ENCODE assay signal across 7 cellular contexts in genomic region chr9:105608685-105609598, GRCh38. TPM values are rescaled to one million over a fixed set of nuclear protein-coding genes. Genes with fewer than 3 reads are reported as not detected.
DNase-seq lines count a peak whose midpoint lies in the region; ATAC-seq and TF ChIP-seq lines count a peak whose summit lies in the region.

No MANE protein-coding gene starts in this region.

- H3K4me1 ChIP-seq in KMS-11 (ENCODE audit: low read depth, poor library complexity, severe bottlenecking): no peaks in the 10 kb centered on the region
- no peaks in the 10 kb centered on the region for H3K4me1 ChIP-seq in PC-3 (ENCODE audit: insufficient read depth, low read length)
- H3K4me1 ChIP-seq in neuronal stem cell (ENCODE audit: control insufficient read depth in 2 of 2, insufficient read depth in 1 of 2, low read depth in 1 of 2, low read length in 2 of 2): no peaks in the 10 kb centered on the region

- H3K18ac ChIP-seq in neuronal stem cell (ENCODE audit: low read length): no peak overlapping the region

- H3K27ac ChIP-seq in KMS-11 (no peak overlapping the region), PC-3 (ENCODE audit: low read length) (no peak overlapping the region), neuronal stem cell (replicated peaks; ENCODE audit: low read length) (no peak overlapping the region)

- H2AK5ac ChIP-seq in neuronal stem cell (ENCODE audit: low read depth, low read length): no peak overlapping the region

- POLR2A ChIA-PET in PC-3 (lab: Charles Lee; ENCODE audit: unreplicated experiment): no interaction called here

- H3K79me1 ChIP-seq in neuronal stem cell (ENCODE audit: low read depth, low read length): no peaks in the 10 kb centered on the region

- H3K23ac ChIP-seq in neuronal stem cell (ENCODE audit: low read depth, low read length, poor library complexity): no peak overlapping the region

- in situ Hi-C loops in G401 (cut with HindIII; ENCODE audit: low sequenced_read_pairs): no loop called here

- H4K8ac ChIP-seq in neuronal stem cell (ENCODE audit: low read depth, low read length): no peak overlapping the region

- no peak overlapping the region for H4K91ac ChIP-seq in neuronal stem cell (ENCODE audit: low read depth, low read length, poor library complexity)

- ATAC-seq in GM21515 (IDR thresholded peaks at IDR 0.05; ENCODE audit: unreplicated experiment): peak; percentile 65
- ATAC-seq in PC-3: peak; percentile 38; the same call in 1 of the 2 replicates
- no peak for ATAC-seq in GM19324 (IDR thresholded peaks at IDR 0.05; ENCODE audit: low FRiP score, unreplicated experiment)

- no peak overlapping the region for H2BK12ac ChIP-seq in neuronal stem cell (ENCODE audit: low read length)

- H4K20me1 ChIP-seq in KMS-11 (ENCODE audit: insufficient read depth): 0 out of 2 replicates have a peak, but pooled peaks cover 4% of the 10 kb centered on the region
- H4K20me1 ChIP-seq in PC-3 (ENCODE audit: low read length): no peaks in the 10 kb centered on the region

- no peak overlapping the region for H3K4me2 ChIP-seq in KMS-11
- H3K4me2 ChIP-seq in PC-3 (ENCODE audit: low read length): no peak overlapping the region
- no peak overlapping the region for H3K4me2 ChIP-seq in neuronal stem cell (ENCODE audit: insufficient read depth, low read length, poor library complexity, severe bottlenecking)

- H3K9ac ChIP-seq in KMS-11: no peak overlapping the region
- H3K9ac ChIP-seq in PC-3 (ENCODE audit: low read length): no peak overlapping the region
- H3K9ac ChIP-seq in neuronal stem cell (ENCODE audit: low read depth, low read length, poor library complexity): no peak overlapping the region

- no peaks in the 10 kb centered on the region for H3K9me2 ChIP-seq in PC-3 (replicated peaks; ENCODE audit: low read length)

- BruUV-seq in PC-3 (replicated peaks; lab: Mats Ljungman, UMichigan): no TSS peak

- H3K79me2 ChIP-seq in KMS-11 (ENCODE audit: insufficient read depth, low read depth): no peaks in the 10 kb centered on the region
- no peaks in the 10 kb centered on the region for H3K79me2 ChIP-seq in PC-3 (ENCODE audit: low read length)

- no peak overlapping the region for H3K14ac ChIP-seq in neuronal stem cell (ENCODE audit: low read length)

- TF ChIP-seq CTCF in KMS-11 (conservative IDR thresholded peaks at IDR 0.05; ENCODE audit: low read depth, low read length) (peak; percentile 75), PC-3 (conservative IDR thresholded peaks at IDR 0.05; ENCODE audit: low read depth, low read length) (peak; percentile 63)

- DNase-seq in G401 (ENCODE audit: low spot score): peak; percentile 74
- peak; percentile 55 for DNase-seq in PC-3
- DNase-seq in erythroblast (lab: John Stamatoyannopoulos, UW): peak; percentile 63 to 77
- DNase-seq in neuronal stem cell (ENCODE audit: low spot score): peak; percentile 31

- no peak overlapping the region for H2BK120ac ChIP-seq in neuronal stem cell (ENCODE audit: low read depth, low read length)

- no peak for TF ChIP-seq POLR2A in erythroblast (IDR thresholded peaks at IDR 0.05; ENCODE audit: low read length)

- no CpG with 5 or more reads among the region's 6 CpGs for WGBS in neuronal stem cell (ENCODE audit: extremely low coverage in 2 of 2, insufficient read length in 2 of 2, insufficient replicate concordance in 1 of 2), 2 donors

- H2BK15ac ChIP-seq in neuronal stem cell (ENCODE audit: low read length): no peak overlapping the region

- H2AFZ ChIP-seq in KMS-11 (ENCODE audit: low read depth) (no peak overlapping the region), PC-3 (ENCODE audit: low read length) (no peak overlapping the region), neuronal stem cell (ENCODE audit: low read length) (no peak overlapping the region)

- H3K27me3 ChIP-seq in KMS-11 (ENCODE audit: insufficient read depth, low read depth) (no peaks in the 10 kb centered on the region), PC-3 (ENCODE audit: low read length) (no peaks in the 10 kb centered on the region), neuronal stem cell (ENCODE audit: control insufficient read depth in 3 of 3, insufficient read depth in 3 of 3, low read depth in 1 of 3, low read length in 3 of 3) (no peaks in the 10 kb centered on the region)

- H2BK5ac ChIP-seq in neuronal stem cell (ENCODE audit: low read length): no peak overlapping the region

- H3K36me3 ChIP-seq in KMS-11 (ENCODE audit: insufficient read depth) (no peaks in the 10 kb centered on the region), PC-3 (ENCODE audit: low read depth, low read length) (no peaks in the 10 kb centered on the region; the same call in 1 of the 2 replicates), neuronal stem cell (replicated peaks in 1 of 2; ENCODE audit: control insufficient read depth in 2 of 2, insufficient read depth in 2 of 2, low read length in 2 of 2) (peaks cover 0 to 16% of the 10 kb centered on the region in 2 donors)

- H3F3A ChIP-seq in PC-3 (ENCODE audit: low read length, unreplicated experiment): no peaks in the 10 kb centered on the region

- no peak overlapping the region for H3K4ac ChIP-seq in neuronal stem cell (ENCODE audit: low read length)

- no peak overlapping the region for H3K4me3 ChIP-seq in KMS-11 (IDR thresholded peaks at IDR 0.05; ENCODE audit: insufficient read depth, low read depth, low read length)
- no peak overlapping the region for H3K4me3 ChIP-seq in PC-3 (ENCODE audit: low read length)
- H3K4me3 ChIP-seq in neuronal stem cell (ENCODE audit: low read length in 2 of 2): no peak overlapping the region

- CTCF ChIA-PET in PC-3 (lab: Charles Lee): no interaction called here

- H3K9me3 ChIP-seq in PC-3 (ENCODE audit: low read length) (no peaks in the 10 kb centered on the region), neuronal stem cell (replicated peaks in 1 of 2; ENCODE audit: control insufficient read depth in 2 of 2, insufficient read depth in 1 of 2, low read depth in 1 of 2, low read length in 2 of 2) (peaks cover 0 to 3% of the 10 kb centered on the region in 2 donors)

- intact Hi-C loops in PC-3 (cut with micrococcal nuclease): loop anchor here (1.0 to 2.0 kb wide), 2 partner anchors 82 to 109 kb away; no protein-coding TSS in a partner anchor

RNA-seq across cellular contexts. Expression of gene FKTN, which starts 51.0 kb away (rescaled TPM):
- 15.1 and 21.9 TPM in 2 replicates for total RNA-seq in G401 (2014; rRNA removed; shearing (Covaris generic))
- total RNA-seq in PC-3 (2014; rRNA removed): 9.0 and 9.2 TPM in 2 replicates
- 15.1 TPM for polyA plus RNA-seq in neuronal stem cell (2013, experiment 1 of 2)
- polyA plus RNA-seq in neuronal stem cell (2013, experiment 2 of 2): 14.2 TPM

RNA-seq across cellular contexts. Expression of gene TAL2, which starts 53.3 kb away (rescaled TPM):
- total RNA-seq in G401 (2014; rRNA removed; shearing (Covaris generic)): not detected in 2 replicates
- not detected in 2 replicates for total RNA-seq in PC-3 (2014; rRNA removed)
- polyA plus RNA-seq in neuronal stem cell (2013, experiment 1 of 2): 3.0 TPM
- 2.9 TPM for polyA plus RNA-seq in neuronal stem cell (2013, experiment 2 of 2)
